1 cellular context compared by ENCODE assay signal in genomic region chr20:45187693-45188092, GRCh38.
TF ChIP-seq lines count a peak whose summit lies in the region.

No MANE protein-coding gene starts in this region.

TF ChIP-seq in HEK293, 187 proteins besides CTCF, POLR2A, EP300 and RAD21 (continued from another document):
- TF ChIP-seq ZNF518A (tag by site-specific recombination; conservative IDR thresholded peaks at IDR 0.05; ENCODE audit: low read depth), result no peak
